ENCODE assay signal across 8 cellular contexts in the genomic region with DNA sequence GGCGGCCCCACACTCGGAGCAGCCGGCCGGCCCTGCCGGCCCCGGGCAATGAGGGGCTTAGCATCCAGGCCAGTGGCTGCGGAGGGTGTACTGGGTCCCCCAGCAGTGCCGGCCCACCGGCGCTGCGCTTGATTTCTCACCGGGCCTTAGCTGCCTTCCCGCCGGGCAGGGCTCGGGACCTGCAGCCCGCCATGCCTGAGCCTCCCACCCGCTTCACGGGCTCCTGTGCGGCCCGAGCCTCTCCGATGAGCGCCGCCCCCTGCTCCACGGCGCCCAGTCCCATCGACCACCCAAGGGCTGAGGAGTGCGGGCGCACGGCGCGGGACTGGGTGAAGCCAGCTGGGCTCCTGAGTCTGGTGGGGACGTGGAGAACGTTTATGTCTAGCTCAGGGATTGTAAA. TPM values are rescaled to one million over a fixed set of nuclear protein-coding genes. Genes with fewer than 3 reads are reported as not detected.
"Had no signal": no experiment of that assay in that cellular context is flagged by ENCODE, and none has a peak within 500 bp of the region (broad histone marks: within the 10 kb centered on the region; RNA-seq: fewer than 3 reads in every experiment).

No MANE protein-coding gene starts in this region.

RNA-seq across cellular contexts. Expression of a gene that starts 58.7 kb away (rescaled TPM):
- total RNA-seq: OCI-LY7, PC-3, PC-9, Right ventricle myocardium inferior, RPMI7951, SJSA1, SK-MEL-5 had no signal
- polyA plus RNA-seq: SK-N-SH had no signal
